Comparison of ENCODE assay signal across 2 cellular contexts in genomic region chr3:148280623-148281242, GRCh38.
TF ChIP-seq lines count a peak whose summit lies in the region.

No MANE protein-coding gene starts in this region.

TF ChIP-seq in GM23338, 12 proteins besides CTCF, POLR2A, EP300 and RAD21:
- no peak for TF ChIP-seq ETS1 (IDR thresholded peaks at IDR 0.05)
- no peak for TF ChIP-seq EZH2phosphoT487 (IDR thresholded peaks at IDR 0.05; ENCODE audit: unreplicated experiment)
- TF ChIP-seq ZNF114 (CRISPR knock-in tag; IDR thresholded peaks at IDR 0.05): no peak
- TF ChIP-seq ZNF331 (CRISPR knock-in tag; IDR thresholded peaks at IDR 0.05; ENCODE audit: low read depth): no peak
- TF ChIP-seq CREB1 (CRISPR knock-in tag; IDR thresholded peaks at IDR 0.05; ENCODE audit: low read depth): no peak
- TF ChIP-seq JUNB (IDR thresholded peaks at IDR 0.05; ENCODE audit: unreplicated experiment): no peak
- TF ChIP-seq POLR2AphosphoS5 (IDR thresholded peaks at IDR 0.05; ENCODE audit: low read depth): no peak
- no peak for TF ChIP-seq REST (IDR thresholded peaks at IDR 0.05; ENCODE audit: unreplicated experiment)
- TF ChIP-seq NANOG (IDR thresholded peaks at IDR 0.05; ENCODE audit: borderline replicate concordance): no peak
- no peak for TF ChIP-seq EZH2 (IDR thresholded peaks at IDR 0.05; ENCODE audit: low read depth, unreplicated experiment)
- no peak for TF ChIP-seq STAT1 (IDR thresholded peaks at IDR 0.05; ENCODE audit: unreplicated experiment)
- TF ChIP-seq ZNF462 (CRISPR knock-in tag; IDR thresholded peaks at IDR 0.05): no peak

TF ChIP-seq in K562, 482 proteins besides CTCF, POLR2A, EP300 and RAD21:
- peak; percentile 59; the same call in 1 of the 2 replicates for TF ChIP-seq MGA (IDR thresholded peaks at IDR 0.05)
- TF ChIP-seq E2F6 (IDR thresholded peaks at IDR 0.05; ENCODE audit: borderline replicate concordance in 1 of 2, extremely low read depth in 1 of 2, insufficient read depth in 1 of 2, insufficient read length in 1 of 2, low read depth in 1 of 2, low read length in 1 of 2, poor library complexity in 1 of 2, severe bottlenecking in 1 of 2): peak; percentile 22 to 80
- TF ChIP-seq POLR2G (IDR thresholded peaks at IDR 0.05; ENCODE audit: low read depth, low read length): peak; percentile 34; the same call in 1 of the 2 replicates
- TF ChIP-seq E2F3 (CRISPR knock-in tag; IDR thresholded peaks at IDR 0.05): 0 out of 2 replicates have a peak, but pooled peaks have one; percentile 78
- TF ChIP-seq PHF8 (IDR thresholded peaks at IDR 0.05; ENCODE audit: borderline replicate concordance, low read length): peak; percentile 47; the same call in 1 of the 2 replicates
- peak; percentile 73 to 79 for TF ChIP-seq NRF1 (conservative IDR thresholded peaks at IDR 0.05 in 1 of 2, IDR thresholded peaks at IDR 0.05 in 1 of 2)
- peak; percentile 35 for TF ChIP-seq ZFX (CRISPR knock-in tag; IDR thresholded peaks at IDR 0.05)
- 0 out of 4 replicates have a peak, but pooled peaks of 1 of the 2 experiments have one; percentile 39 for TF ChIP-seq MAZ (CRISPR knock-in tag; conservative IDR thresholded peaks at IDR 0.05 in 1 of 2, IDR thresholded peaks at IDR 0.05 in 1 of 2)
- TF ChIP-seq ELF4 (CRISPR knock-in tag; IDR thresholded peaks at IDR 0.05): no peak
- peak; percentile 50; the same call in 1 of the 2 replicates for TF ChIP-seq L3MBTL2 (IDR thresholded peaks at IDR 0.05)
- TF ChIP-seq ZNF384 (IDR thresholded peaks at IDR 0.05; ENCODE audit: low read depth, low read length): no peak
- TF ChIP-seq SMAD3 (CRISPR knock-in tag; conservative IDR thresholded peaks at IDR 0.05): no peak
